Comparison of ENCODE assay signal across 28 cellular contexts in the genomic region with DNA sequence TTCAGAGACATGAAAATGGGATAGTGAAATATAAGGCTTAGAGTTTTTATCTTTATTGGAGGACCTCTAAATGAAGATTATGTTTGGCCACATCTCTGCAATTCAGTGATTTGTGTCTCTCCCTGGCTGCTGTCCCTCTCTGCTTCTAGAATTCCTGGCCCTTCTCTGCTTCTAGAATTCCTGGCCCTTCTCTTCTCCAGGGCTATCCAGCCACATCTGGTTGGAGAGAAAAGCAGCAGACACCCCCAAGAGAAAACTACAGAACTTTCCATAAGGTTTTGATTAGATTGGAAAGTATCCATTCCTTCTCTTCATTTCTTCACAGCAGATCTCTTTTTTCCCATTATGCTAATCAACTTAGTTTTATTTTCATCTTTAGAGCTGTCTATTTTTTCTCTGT.
"Had no signal": no experiment of that assay in that cellular context is flagged by ENCODE, and none has a peak within 500 bp of the region (broad histone marks: within the 10 kb centered on the region; RNA-seq: fewer than 3 reads in every experiment).

No MANE protein-coding gene starts in this region.

- H3K27me3 Mint-ChIP-seq: activated B cell treated with CpG ODN at 0.5 μM for 24 hours; activated CD8-positive, alpha-beta T cell treated with anti-CD3 and anti-CD28 coated beads for 36 hours; activated T-helper 17 cell treated with anti-CD3 and anti-CD28 coated beads, Interleukin-2, amount 50 U/mL, for 72 hours; brain; central memory CD8-positive, alpha-beta T cell; dendritic cell treated with granulocyte-macrophage colony-stimulating factor and Interleukin-4, amounts not matched to agents 40 ng/mL and 50 ng/mL, for 4 days had no signal

- H3K4me3 Mint-ChIP-seq: activated B cell treated with CpG ODN at 0.5 μM for 24 hours; activated CD8-positive, alpha-beta T cell treated with anti-CD3 and anti-CD28 coated beads for 36 hours; activated naive CD8-positive, alpha-beta T cell; activated T-cell treated with anti-CD3 and anti-CD28 coated beads, Interleukin-2, amount 50 U/mL, for 4 hours; activated T-helper 17 cell treated with anti-CD3 and anti-CD28 coated beads, Interleukin-2, amount 50 U/mL, for 72 hours; brain; central memory CD8-positive, alpha-beta T cell; dendritic cell treated with granulocyte-macrophage colony-stimulating factor and Interleukin-4, amounts not matched to agents 40 ng/mL and 50 ng/mL, for 4 days; endodermal cell; T-cell; T-helper 1 cell treated with Interleukin-12 subunit alpha and Interleukin-12 subunit beta and Interleukin-4 antibody, amounts not matched to agents 30 μg/mL and 1 μg/mL, for 36 hours had no signal

- DNase-seq: activated B cell treated with CpG ODN at 0.5 μM for 24 hours; activated CD4-positive, alpha-beta T cell treated with anti-CD3 and anti-CD28 coated beads for 48 hours; activated CD4-positive, alpha-beta T cell treated with anti-CD3 and anti-CD28 coated beads, Interleukin-2, amount 50 U/mL, for 1 hour; activated CD4-positive, alpha-beta T cell treated with anti-CD3 and anti-CD28 coated beads, Interleukin-2, amount 50 U/mL, for 48 hours; activated CD8-positive, alpha-beta memory T cell treated with anti-CD3 and anti-CD28 coated beads for 24 hours; activated CD8-positive, alpha-beta T cell treated with anti-CD3 and anti-CD28 coated beads for 36 hours; activated effector memory CD4-positive, alpha-beta T cell treated with Interleukin-2 at 50 U/mL for 16 hours; activated gamma-delta T cell treated with Interleukin-2 at 50 U/mL for 16 hours; activated naive CD4-positive, alpha-beta T cell treated with anti-CD3 and anti-CD28 coated beads, Interleukin-2, amount 50 U/mL, for 16 hours; activated naive CD4-positive, alpha-beta T cell treated with Interleukin-2 at 50 U/mL for 16 hours; activated T-cell treated with anti-CD3 and anti-CD28 coated beads, Interleukin-2, amount 50 U/mL, for 4 hours; amniotic stem cell; dorsolateral prefrontal cortex; effector memory CD4-positive, alpha-beta T cell; endodermal cell; foreskin fibroblast; head of caudate nucleus; SW 1271; T-cell; T1000; WERI-Rb-1 had no signal

- ATAC-seq: activated T-cell treated with anti-CD3 and anti-CD28 coated beads, Interleukin-2, amount 50 U/mL, for 4 hours; activated T-helper 17 cell treated with anti-CD3 and anti-CD28 coated beads, Interleukin-2, amount 50 U/mL, for 72 hours; esophagus mucosa; T-cell had no signal

- H3K36me3 Mint-ChIP-seq: activated naive CD8-positive, alpha-beta T cell; brain; T-cell had no signal

- H3K9me3 Mint-ChIP-seq: activated CD8-positive, alpha-beta T cell treated with anti-CD3 and anti-CD28 coated beads for 36 hours; activated T-cell treated with anti-CD3 and anti-CD28 coated beads, Interleukin-2, amount 50 U/mL, for 4 hours; activated T-helper 17 cell treated with anti-CD3 and anti-CD28 coated beads, Interleukin-2, amount 50 U/mL, for 72 hours; central memory CD8-positive, alpha-beta T cell; endodermal cell; T-cell; T-helper 1 cell treated with Interleukin-12 subunit alpha and Interleukin-12 subunit beta and Interleukin-4 antibody, amounts not matched to agents 30 μg/mL and 1 μg/mL, for 36 hours had no signal

- H3K4me1 Mint-ChIP-seq: activated B cell treated with CpG ODN at 0.5 μM for 24 hours; activated T-helper 17 cell treated with anti-CD3 and anti-CD28 coated beads, Interleukin-2, amount 50 U/mL, for 72 hours; central memory CD8-positive, alpha-beta T cell; endodermal cell; T-cell had no signal

- H3K27ac Mint-ChIP-seq: activated B cell treated with CpG ODN at 0.5 μM for 24 hours; activated CD8-positive, alpha-beta T cell treated with anti-CD3 and anti-CD28 coated beads for 36 hours; activated naive CD8-positive, alpha-beta T cell; activated T-helper 17 cell treated with anti-CD3 and anti-CD28 coated beads, Interleukin-2, amount 50 U/mL, for 72 hours; brain; dendritic cell treated with granulocyte-macrophage colony-stimulating factor and Interleukin-4, amounts not matched to agents 40 ng/mL and 50 ng/mL, for 4 days; endodermal cell; T-cell; T-helper 1 cell treated with Interleukin-12 subunit alpha and Interleukin-12 subunit beta and Interleukin-4 antibody, amounts not matched to agents 30 μg/mL and 1 μg/mL, for 36 hours had no signal
